In the genomic region with DNA sequence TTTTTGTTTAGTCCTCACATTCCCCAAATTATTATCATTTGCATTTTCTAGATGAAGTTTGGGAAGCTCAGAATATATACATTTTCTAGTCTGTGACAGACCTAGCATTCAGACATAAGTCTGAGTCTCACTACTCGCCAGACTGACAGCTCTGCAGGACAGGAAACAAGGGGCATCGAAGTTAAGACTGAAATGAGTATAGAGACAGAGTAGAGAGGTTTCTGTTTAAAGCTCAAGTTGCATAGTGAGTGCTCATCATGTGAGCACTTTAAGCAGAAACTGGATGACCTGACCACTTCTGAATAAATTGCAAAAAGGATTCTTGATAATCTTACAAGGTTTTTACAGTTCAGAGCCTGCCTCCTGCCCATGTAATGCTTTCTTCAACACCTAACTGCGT, we compare ENCODE assay signal across 7 cellular contexts. TPM values are rescaled to one million over a fixed set of nuclear protein-coding genes. Genes with fewer than 3 reads are reported as not detected.
A peak's percentile ranks its signal among the peaks of the same experiment; 100 is the strongest.
DNase-seq lines count a peak whose midpoint lies in the region; ATAC-seq and TF ChIP-seq lines count a peak whose summit lies in the region.

No MANE protein-coding gene starts in this region.

- H4K20me1 ChIP-seq in H9 (ENCODE audit: control insufficient read depth, insufficient read depth, insufficient read length), result peaks cover 2% of the 10 kb centered on the region

- no peaks in the 10 kb centered on the region for H3K9me3 Mint-ChIP-seq in H9
- H3K9me3 Mint-ChIP-seq in natural killer cell treated with Interleukin-12 subunit alpha and Interleukin-12 subunit beta and Interleukin-15 and Interleukin-18, amount 100 ng/mL, for 72 hours, result no peaks in the 10 kb centered on the region

- no peak overlapping the region for H3K18ac ChIP-seq in H9 (ENCODE audit: insufficient read length, low read depth, low read length)

- no peak for TF ChIP-seq CTCF in H9 (conservative IDR thresholded peaks at IDR 0.05)
- TF ChIP-seq CTCF in NB4 (IDR thresholded peaks at IDR 0.05; ENCODE audit: low read depth, low read length), result no peak
- TF ChIP-seq CTCF in colonic mucosa (IDR thresholded peaks at IDR 0.05), result no peak

- no peaks in the 10 kb centered on the region for H3K36me3 Mint-ChIP-seq in H9 (ENCODE audit: insufficient read depth in 1 of 3, low read depth in 3 of 3)
- H3K36me3 Mint-ChIP-seq in natural killer cell treated with Interleukin-12 subunit alpha and Interleukin-12 subunit beta and Interleukin-15 and Interleukin-18, amount 100 ng/mL, for 72 hours, result peaks cover 5% of the 10 kb centered on the region

- no peak overlapping the region for H3K14ac ChIP-seq in H9 (ENCODE audit: insufficient read depth, low read length)

- peaks cover 26 to 28% of the 10 kb centered on the region in 2 experiments for H3K4me1 Mint-ChIP-seq in H9
- H3K4me1 Mint-ChIP-seq in natural killer cell treated with Interleukin-12 subunit alpha and Interleukin-12 subunit beta and Interleukin-15 and Interleukin-18, amount 100 ng/mL, for 72 hours (ENCODE audit: low read depth in 2 of 2), result peaks cover 38 to 49% of the 10 kb centered on the region in 2 donors

- no peak overlapping the region for H3K27ac Mint-ChIP-seq in H9
- peak overlapping the region; percentile 96 to 98 for H3K27ac Mint-ChIP-seq in natural killer cell treated with Interleukin-12 subunit alpha and Interleukin-12 subunit beta and Interleukin-15 and Interleukin-18, amount 100 ng/mL, for 72 hours

- intact Hi-C loops in colonic mucosa (cut with DNase I), result no loop called here

- peak overlapping the region; percentile 37 for H3K9ac ChIP-seq in H9 (ENCODE audit: extremely low read depth, insufficient read length, low read length)
- peak overlapping the region in 1 of 2 donors; percentile 99 for H3K9ac ChIP-seq in colonic mucosa (ENCODE audit: low read depth in 2 of 2, low read length in 2 of 2)

- H3K27ac ChIP-seq in H9 (ENCODE audit: insufficient read length, low read depth, low read length) (no peak overlapping the region), colonic mucosa (no peak overlapping the region)

- no peaks in the 10 kb centered on the region for H3K4me1 ChIP-seq in H9 (ENCODE audit: insufficient read depth, low read length)
- H3K4me1 ChIP-seq in colonic mucosa, result peaks cover 16% of the 10 kb centered on the region

- no peaks in the 10 kb centered on the region for H3K27me3 Mint-ChIP-seq in H9 (ENCODE audit: low read depth)
- H3K27me3 Mint-ChIP-seq in natural killer cell treated with Interleukin-12 subunit alpha and Interleukin-12 subunit beta and Interleukin-15 and Interleukin-18, amount 100 ng/mL, for 72 hours, result no peaks in the 10 kb centered on the region

- H3K23me2 ChIP-seq in H9 (ENCODE audit: insufficient read length, low read depth, low read length, poor library complexity, severe bottlenecking), result peaks cover 18% of the 10 kb centered on the region

- no peak overlapping the region for H2BK20ac ChIP-seq in H9 (ENCODE audit: low read depth, low read length, poor library complexity, severe bottlenecking)

- no peak overlapping the region for H2AK5ac ChIP-seq in H9 (ENCODE audit: insufficient read length, low read length)

- no peaks in the 10 kb centered on the region for H3K36me3 ChIP-seq in colonic mucosa

- H3T11ph ChIP-seq in H9 (ENCODE audit: low read length), result no peak overlapping the region

- H3K27me3 ChIP-seq in H9 (ENCODE audit: insufficient read depth, low read length) (no peaks in the 10 kb centered on the region), colonic mucosa (no peaks in the 10 kb centered on the region)

- H3K4me3 ChIP-seq in NB4 (ENCODE audit: low read depth, low read length) (peak overlapping the region; percentile 84), colonic mucosa (peak overlapping the region; percentile 89)

- peaks cover 5% of the 10 kb centered on the region for H3K79me1 ChIP-seq in H9 (ENCODE audit: insufficient read depth, low read depth, low read length, poor library complexity, severe bottlenecking)

- H3K23ac ChIP-seq in H9 (ENCODE audit: insufficient read length, low read depth, low read length), result no peak overlapping the region

- peak overlapping the region; percentile 96 to 98 for H3K4me3 Mint-ChIP-seq in H9
- peak overlapping the region; percentile 100 for H3K4me3 Mint-ChIP-seq in natural killer cell treated with Interleukin-12 subunit alpha and Interleukin-12 subunit beta and Interleukin-15 and Interleukin-18, amount 100 ng/mL, for 72 hours

- DNase-seq in H9 (no peak), NB4 (ENCODE audit: low read depth) (peak; percentile 67), colonic mucosa (no peak), COR-L47 (lab: John Stamatoyannopoulos, UW) (no peak), NCI-H1105 treated with DMSO at 0.1 percent for 48 hours (lab: John Stamatoyannopoulos, UW) (no peak)
- DNase-seq in natural killer cell treated with Interleukin-12 subunit alpha and Interleukin-12 subunit beta and Interleukin-15 and Interleukin-18, amount 100 ng/mL, for 72 hours (ENCODE audit: low spot score), result no peak

- H2BK120ac ChIP-seq in H9 (ENCODE audit: low read depth, low read length, poor library complexity, severe bottlenecking), result no peak overlapping the region

- no peak overlapping the region for H4K91ac ChIP-seq in H9 (ENCODE audit: insufficient read length, low read depth, low read length)

- H2BK15ac ChIP-seq in H9 (ENCODE audit: low read depth, low read length), result no peak overlapping the region

- no peak for TF ChIP-seq POLR2A in GM18505 (IDR thresholded peaks at IDR 0.05; ENCODE audit: borderline replicate concordance, extremely low read depth, insufficient read depth, insufficient read length)
- no peak for TF ChIP-seq POLR2A in NB4 (IDR thresholded peaks at IDR 0.05; ENCODE audit: extremely low read depth, insufficient read length)

- H3K4ac ChIP-seq in H9 (ENCODE audit: low read depth, low read length), result no peak overlapping the region

- peak overlapping the region; percentile 87 for H3K4me2 ChIP-seq in H9 (ENCODE audit: insufficient read depth, insufficient read length, low read length)

- H3K56ac ChIP-seq in H9 (ENCODE audit: insufficient read length, low read depth, low read length), result no peak overlapping the region

- peak; percentile 46 for ATAC-seq in GM18505 (IDR thresholded peaks at IDR 0.05; ENCODE audit: unreplicated experiment)
- ATAC-seq in natural killer cell treated with Interleukin-12 subunit alpha and Interleukin-12 subunit beta and Interleukin-15 and Interleukin-18, amount 100 ng/mL, for 72 hours, result peak; percentile 56 to 72

- H3K79me2 ChIP-seq in H9 (ENCODE audit: insufficient read depth, low read length), result peaks cover 15% of the 10 kb centered on the region; the same call in 1 of the 2 replicates

- H2BK5ac ChIP-seq in H9 (ENCODE audit: insufficient read length, low read length), result no peak overlapping the region

- no peak overlapping the region for H4K5ac ChIP-seq in H9 (ENCODE audit: insufficient read length, low read depth, low read length)

- H2AFZ ChIP-seq in H9 (ENCODE audit: low read length), result no peak overlapping the region

- H2BK12ac ChIP-seq in H9 (ENCODE audit: insufficient read length, low read depth, low read length), result no peak overlapping the region

- WGBS in H9 (ENCODE audit: extremely low coverage, insufficient read length, low lambda C conversion rate), result no CpG with 5 or more reads among the region's 3 CpGs

- H4K8ac ChIP-seq in H9 (replicated peaks; ENCODE audit: insufficient read length, low read depth, low read length), result no peak overlapping the region

- H3K9me3 ChIP-seq in H9 (ENCODE audit: control insufficient read depth, low read depth, low read length) (no peaks in the 10 kb centered on the region), colonic mucosa (no peaks in the 10 kb centered on the region)

RNA-seq across cellular contexts. Expression of gene HADHB, which starts 1.1 kb away (rescaled TPM):
- 41.3 and 44.2 TPM in 2 replicates for total RNA-seq in H9 (2021)
- 100 to 1,000 TPM; 105 to 160 TPM for total RNA-seq in colonic mucosa
- 10 to 100 TPM; 49.1 to 58.1 TPM for total RNA-seq in natural killer cell treated with Interleukin-12 subunit alpha and Interleukin-12 subunit beta and Interleukin-15 and Interleukin-18, amount 100 ng/mL, for 72 hours

RNA-seq across cellular contexts. Expression of gene HADHA, which starts 1.4 kb away (rescaled TPM):
- 111 and 112 TPM in 2 replicates for total RNA-seq in H9 (2021)
- 100 to 1,000 TPM; 226 to 266 TPM for total RNA-seq in colonic mucosa
- 100 to 1,000 TPM in 1 of 2 donors, 10 to 100 TPM in 1; 80.4 to 108 TPM for total RNA-seq in natural killer cell treated with Interleukin-12 subunit alpha and Interleukin-12 subunit beta and Interleukin-15 and Interleukin-18, amount 100 ng/mL, for 72 hours

Comparison
In these comparisons a context has a peak if more than half of its experiments do, and no peak if none do; other contexts are left out.
1. H3K27ac Mint-ChIP-seq: peak in natural killer cell treated with Interleukin-12 subunit alpha and Interleukin-12 subunit beta and Interleukin-15 and Interleukin-18, amount 100 ng/mL, for 72 hours (2 of 2); none in H9 (0 of 3).